Comparison of ENCODE assay signal across 24 cellular contexts in the genomic region with DNA sequence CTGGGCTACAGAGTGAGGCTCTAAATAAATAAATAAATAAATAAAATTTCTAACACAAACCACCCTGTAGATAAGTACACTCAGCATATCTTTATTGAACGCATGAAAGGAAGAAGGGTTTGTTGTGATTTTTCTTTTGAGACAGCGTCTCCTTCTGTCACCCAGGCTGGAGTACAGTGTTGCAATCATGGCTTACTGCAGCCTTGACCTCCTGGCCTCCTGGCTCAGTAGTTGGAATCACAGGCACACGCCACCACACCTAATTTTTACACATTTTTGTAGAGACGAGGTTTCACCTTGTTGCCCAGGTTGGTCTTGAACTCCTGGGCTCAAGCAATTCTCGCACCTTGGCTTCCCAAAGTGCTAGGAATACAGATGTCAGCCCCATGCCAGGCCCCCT.
"Had no signal": no experiment of that assay in that cellular context is flagged by ENCODE, and none has a peak within 500 bp of the region (broad histone marks: within the 10 kb centered on the region; RNA-seq: fewer than 3 reads in every experiment).

No MANE protein-coding gene starts in this region.

- H3K27ac ChIP-seq: coronary artery, dorsolateral prefrontal cortex, esophagus muscularis mucosa, gastroesophageal sphincter, heart right ventricle, left ventricle myocardium inferior, lower lobe of right lung had no signal

- H3K36me3 Mint-ChIP-seq: mesothelial cell of epicardium; naive B cell; naive thymus-derived CD8-positive, alpha-beta T cell had no signal

- H3K36me3 ChIP-seq: esophagus muscularis mucosa, gastroesophageal sphincter, heart right ventricle, left ventricle myocardium inferior, lower lobe of right lung had no signal

- H3K4me3 ChIP-seq: coronary artery, dorsolateral prefrontal cortex, esophagus muscularis mucosa, gastroesophageal sphincter, heart right ventricle, left ventricle myocardium inferior, lower lobe of right lung, mucosa of descending colon had no signal

- H3K9me3 ChIP-seq: esophagus muscularis mucosa, gastroesophageal sphincter, heart right ventricle, left ventricle myocardium inferior, lower lobe of right lung, mucosa of descending colon had no signal

- H3K4me3 Mint-ChIP-seq: mesothelial cell of epicardium; naive B cell; naive thymus-derived CD8-positive, alpha-beta T cell had no signal

- H3K27ac Mint-ChIP-seq: mesothelial cell of epicardium had no signal

- H3K9me3 Mint-ChIP-seq: mesothelial cell of epicardium; naive thymus-derived CD8-positive, alpha-beta T cell had no signal

- H3K4me1 ChIP-seq: esophagus muscularis mucosa, gastroesophageal sphincter, heart right ventricle, left ventricle myocardium inferior, lower lobe of right lung had no signal

- DNase-seq: dermis blood vessel endothelial cell; dorsolateral prefrontal cortex; effector CD4-positive, alpha-beta T cell; effector memory CD4-positive, alpha-beta T cell; foreskin fibroblast; head of caudate nucleus; heart right ventricle; hippocampal formation; left cardiac atrium; left ventricle myocardium inferior; lower lobe of right lung; mesenchymal stem cell; mucosa of descending colon; naive B cell; naive thymus-derived CD8-positive, alpha-beta T cell had no signal

- FAIRE-seq: colon, endothelial cell of umbilical vein, frontal cortex, islet of Langerhans, keratinocyte had no signal

- H3K4me1 Mint-ChIP-seq: mesothelial cell of epicardium, naive B cell had no signal

- ATAC-seq: gastroesophageal sphincter; heart right ventricle; left cardiac atrium; lower lobe of right lung; mucosa of descending colon; naive thymus-derived CD8-positive, alpha-beta T cell had no signal
